12 cellular contexts compared by ENCODE assay signal in the genomic region with DNA sequence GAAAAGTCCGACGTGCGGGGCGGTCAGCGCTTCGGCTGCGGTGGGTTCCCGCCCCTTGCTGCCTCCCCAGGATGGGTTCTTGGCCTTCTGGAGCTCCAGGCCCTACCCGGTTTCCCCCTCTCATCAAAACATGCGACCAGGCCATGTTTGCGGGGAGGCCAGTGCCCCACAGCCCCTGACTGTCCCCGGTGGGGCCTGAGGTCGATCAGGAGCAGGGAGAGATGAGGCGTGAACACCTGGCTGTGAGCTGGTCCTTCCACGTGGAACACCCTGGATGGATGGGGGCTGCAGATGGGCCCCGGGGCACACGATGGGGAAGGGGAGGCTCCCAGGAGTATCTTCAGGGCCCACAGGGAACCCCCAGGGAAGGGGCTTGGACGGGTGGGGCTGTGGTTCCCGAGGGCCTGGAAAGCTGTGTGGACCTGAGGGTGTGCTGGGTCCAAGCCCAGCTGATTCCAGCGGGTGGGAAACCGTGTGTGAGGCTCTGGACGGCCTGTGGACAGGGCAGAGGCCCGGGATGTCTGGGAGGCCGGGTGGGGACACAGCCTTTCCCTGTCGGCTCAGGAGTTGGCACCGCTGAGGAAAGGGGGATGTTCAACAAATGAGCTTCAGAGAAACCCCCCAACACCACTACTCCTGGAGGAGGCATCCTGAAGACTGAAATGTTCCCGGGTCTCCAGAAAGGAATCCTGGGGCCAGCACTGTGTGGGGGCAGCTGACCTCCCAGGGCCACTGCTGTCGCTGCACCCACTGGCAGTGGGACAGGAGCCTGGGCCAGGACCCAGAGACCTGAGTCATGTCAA.
DNase-seq lines count a peak whose midpoint lies in the region; ATAC-seq and TF ChIP-seq lines count a peak whose summit lies in the region.
"Had no signal": no experiment of that assay in that cellular context is flagged by ENCODE, and none has a peak within 500 bp of the region (broad histone marks: within the 10 kb centered on the region; RNA-seq: fewer than 3 reads in every experiment).

No MANE protein-coding gene starts in this region.

- H3K4me1 ChIP-seq in heart left ventricle (peaks cover 5 to 43% (median 25%) of the 10 kb centered on the region in 12 donors), aorta (ENCODE audit: control insufficient read depth in 1 of 2, insufficient read depth in 2 of 2, low read length in 2 of 2) (no peaks in the 10 kb centered on the region)
- H3K4me1 ChIP-seq: uterus had no signal

- H3K4me3 Mint-ChIP-seq in T-helper 17 cell (peak overlapping the region; percentile 78), naive B cell (peak overlapping the region in 6 of 8 donors; percentile 20 to 86 (median 73))

- H3K36me3 ChIP-seq in heart left ventricle = no peaks in the 10 kb centered on the region
- H3K36me3 ChIP-seq in aorta (ENCODE audit: control insufficient read depth in 1 of 2, insufficient read depth in 2 of 2, low read length in 1 of 2) = no peaks in the 10 kb centered on the region
- H3K36me3 ChIP-seq: uterus had no signal

- H3K36me3 Mint-ChIP-seq in T-helper 17 cell (ENCODE audit: low read depth) (peaks cover 2% of the 10 kb centered on the region), naive B cell (peaks cover 13 to 15% of the 10 kb centered on the region in 2 donors)

- H3K4me1 Mint-ChIP-seq in T-helper 17 cell = peaks cover 41% of the 10 kb centered on the region
- peaks cover 62 to 74% (median 70%) of the 10 kb centered on the region in 3 donors for H3K4me1 Mint-ChIP-seq in naive B cell

- H3K27ac Mint-ChIP-seq in T-helper 17 cell = peak overlapping the region; percentile 97
- H3K27ac Mint-ChIP-seq in naive B cell = no peak overlapping the region

- no peak for TF ChIP-seq CTCF in heart left ventricle (IDR thresholded peaks at IDR 0.05)

- no peak overlapping the region for H3K4me3 ChIP-seq in heart left ventricle
- no peak overlapping the region for H3K4me3 ChIP-seq in aorta (ENCODE audit: low read length in 2 of 2)
- H3K4me3 ChIP-seq: uterus had no signal

- intact Hi-C loops in heart left ventricle (cut with DNase I) = loop anchor here in 1 of 10 donors (10.0 kb wide), 1 partner anchor 258 kb away; the partner anchor contains the start of gene KIF26A
- intact Hi-C loops in left ventricle myocardium superior (cut with micrococcal nuclease) = no loop called here
- intact Hi-C loops in aorta (cut with DNase I) = no loop called here

- H3K27me3 ChIP-seq in heart left ventricle = no peaks in the 10 kb centered on the region
- no peaks in the 10 kb centered on the region for H3K27me3 ChIP-seq in aorta (ENCODE audit: control insufficient read depth in 1 of 2, insufficient read depth in 2 of 2, low read length in 1 of 2)
- H3K27me3 ChIP-seq: uterus had no signal

- peaks cover 6 to 18% (median 12%) of the 10 kb centered on the region in 7 donors for H3K9me3 Mint-ChIP-seq in naive B cell

- H3K27me3 Mint-ChIP-seq in T-helper 17 cell = no peaks in the 10 kb centered on the region
- H3K27me3 Mint-ChIP-seq in naive B cell = no peaks in the 10 kb centered on the region

- peak overlapping the region; percentile 20 to 91 (median 77) for H3K27ac ChIP-seq in heart left ventricle
- no peak overlapping the region for H3K27ac ChIP-seq in aorta (ENCODE audit: low read depth in 1 of 2, low read length in 2 of 2)
- H3K27ac ChIP-seq: uterus had no signal

- TF ChIP-seq POLR2A in heart left ventricle (IDR thresholded peaks at IDR 0.05) = no peak

- DNase-seq in heart left ventricle (peak in 4 of 5 donors; percentile 4 to 60 (median 16)), left ventricle myocardium superior (no peak), T-helper 17 cell (no peak), naive B cell (no peak), aorta (peak; percentile 38 to 61), T-helper 9 cell (no peak), NCI-H1436 treated with DMSO at 0.1 percent for 48 hours (lab: John Stamatoyannopoulos, UW) (no peak)
- DNase-seq: NCI-H146; NCI-H510A; PC-3; stimulated activated naive CD4-positive, alpha-beta T cell treated with Interleukin-2 at 50 U/mL for 16 hours had no signal

- ATAC-seq in heart left ventricle = no peak
- no peak for ATAC-seq in left ventricle myocardium superior
- no peak for ATAC-seq in T-helper 17 cell
- ATAC-seq in naive B cell (ENCODE audit: low read depth in 2 of 2) = no peak
- no peak for ATAC-seq in aorta (ENCODE audit: low FRiP score)
- ATAC-seq: PC-3 had no signal

- WGBS in heart left ventricle, 4 donors = 83 to 87% (median 86%) methylated on average over 22 to 28 of the region's 28 CpGs
- WGBS in aorta, 2 donors = 84% methylated on average over 28 of the region's 28 CpGs

- peaks cover 0 to 7% (median 1%) of the 10 kb centered on the region in 12 donors for H3K9me3 ChIP-seq in heart left ventricle
- H3K9me3 ChIP-seq in T-helper 17 cell (ENCODE audit: control insufficient read depth, low read length, poor library complexity, severe bottlenecking) = no peaks in the 10 kb centered on the region
- H3K9me3 ChIP-seq in aorta (ENCODE audit: control insufficient read depth, low read length) = peaks cover 4% of the 10 kb centered on the region
- H3K9me3 ChIP-seq: uterus had no signal

Comparison
In these comparisons a context has a peak if more than half of its experiments do, and no peak if none do; other contexts are left out.
1. DNase-seq: peak in heart left ventricle (4 of 5) and aorta (2 of 2); none in left ventricle myocardium superior (single experiment), T-helper 17 cell (0 of 3), naive B cell (single experiment), T-helper 9 cell (single experiment) and NCI-H1436 treated with DMSO at 0.1 percent for 48 hours (single experiment).
2. H3K27ac ChIP-seq: peak in heart left ventricle (12 of 12); none in aorta (0 of 2).